In genomic region chr5:72407541-72407940, GRCh38 we compare ENCODE assay signal across 29 cellular contexts.
DNase-seq lines count a peak whose midpoint lies in the region; ATAC-seq, FAIRE-seq and TF ChIP-seq lines count a peak whose summit lies in the region.
"Had no signal": no experiment of that assay in that cellular context is flagged by ENCODE, and none has a peak within 500 bp of the region (broad histone marks: within the 10 kb centered on the region; RNA-seq: fewer than 3 reads in every experiment).

No MANE protein-coding gene starts in this region.

- no peaks in the 10 kb centered on the region for H3K79me2 ChIP-seq in astrocyte (ENCODE audit: insufficient read depth, low read length)

- H2BK15ac ChIP-seq in IMR-90 (ENCODE audit: low read depth, low read length), result 0 out of 3 replicates have a peak overlapping the region, but pooled peaks have one; percentile 58

- H3K56ac ChIP-seq in IMR-90 (ENCODE audit: extremely low read depth, insufficient read depth, low read length), result no peak overlapping the region

- intact Hi-C loops in IMR-90 (cut with micrococcal nuclease), result no loop called here

- H3K9ac ChIP-seq in IMR-90 (ENCODE audit: low read depth, low read length), result no peak overlapping the region
- H3K9ac ChIP-seq in astrocyte (ENCODE audit: low read length), result no peak overlapping the region
- H3K9ac ChIP-seq: BLaER1 had no signal

- H3K4ac ChIP-seq in IMR-90 (ENCODE audit: low read depth, low read length), result no peak overlapping the region

- ATAC-seq in IMR-90 (ENCODE audit: low read depth) (0 out of 2 replicates have a peak, but pooled peaks have one; percentile 8), HG03521 (IDR thresholded peaks at IDR 0.05; ENCODE audit: unreplicated experiment) (no peak)
- ATAC-seq: effector memory CD8-positive, alpha-beta T cell; left lobe of liver had no signal

- no CpG with 5 or more reads among the region's 2 CpGs for WGBS in IMR-90 (ENCODE audit: extremely low coverage in 2 of 2, insufficient read length in 1 of 2), 2 experiments

- no peaks in the 10 kb centered on the region for H3K79me1 ChIP-seq in IMR-90 (ENCODE audit: low read depth in 1 of 2, low read length in 2 of 2)

- H2AFZ ChIP-seq in IMR-90 (replicated peaks; ENCODE audit: low read length, poor library complexity) (no peak overlapping the region), astrocyte (ENCODE audit: low read depth, low read length) (no peak overlapping the region)

- H3K36me3 ChIP-seq in IMR-90 (ENCODE audit: control insufficient read depth, insufficient read depth, low read length), result no peaks in the 10 kb centered on the region
- H3K36me3 ChIP-seq in astrocyte (ENCODE audit: insufficient read depth, low read length), result no peaks in the 10 kb centered on the region
- H3K36me3 ChIP-seq: BLaER1, SJSA1, tibial nerve had no signal

- H3K27me3 Mint-ChIP-seq in astrocyte (ENCODE audit: low read depth, unreplicated experiment), result no peaks in the 10 kb centered on the region

- H3K27me3 ChIP-seq in IMR-90 (ENCODE audit: control insufficient read depth, insufficient read depth, low read length), result no peaks in the 10 kb centered on the region
- H3K27me3 ChIP-seq in astrocyte (ENCODE audit: insufficient read depth, low read length), result no peaks in the 10 kb centered on the region
- H3K27me3 ChIP-seq: BLaER1, SJSA1, tibial nerve had no signal

- H2BK20ac ChIP-seq in IMR-90 (ENCODE audit: low read depth, low read length), result no peak overlapping the region

- H3K18ac ChIP-seq in IMR-90 (ENCODE audit: low read depth, low read length), result no peak overlapping the region

- no peak overlapping the region for H3K4me2 ChIP-seq in IMR-90 (ENCODE audit: low read depth, low read length)
- no peak overlapping the region for H3K4me2 ChIP-seq in astrocyte (ENCODE audit: low read length)
- H3K4me2 ChIP-seq: BLaER1, smooth muscle cell had no signal

- TF ChIP-seq CTCF in IMR-90 (conservative IDR thresholded peaks at IDR 0.05; ENCODE audit: low read depth, low read length) (no peak), astrocyte (IDR thresholded peaks at IDR 0.05; ENCODE audit: insufficient read depth, low read depth, low read length) (no peak)

- H3K27ac Mint-ChIP-seq in astrocyte (ENCODE audit: unreplicated experiment), result peak overlapping the region; percentile 59
- H3K27ac Mint-ChIP-seq: activated naive CD8-positive, alpha-beta T cell; effector memory CD8-positive, alpha-beta T cell; naive B cell had no signal

- TF ChIP-seq RAD21 in IMR-90 (IDR thresholded peaks at IDR 0.05; ENCODE audit: low read length), result no peak

- H3K4me1 Mint-ChIP-seq in astrocyte (ENCODE audit: low read depth, unreplicated experiment), result peaks cover 7% of the 10 kb centered on the region
- H3K4me1 Mint-ChIP-seq: naive B cell had no signal

- H3K9me3 ChIP-seq in IMR-90 (ENCODE audit: control insufficient read depth, insufficient read depth, low read length), result no peaks in the 10 kb centered on the region
- no peaks in the 10 kb centered on the region for H3K9me3 ChIP-seq in astrocyte (ENCODE audit: insufficient read depth, low read depth, low read length)
- H3K9me3 ChIP-seq: SJSA1, tibial nerve had no signal

- no peak overlapping the region for H2AK9ac ChIP-seq in IMR-90 (replicated peaks; ENCODE audit: low read depth, low read length, poor library complexity)

- DNase-seq in AG08395 (ENCODE audit: low spot score), result peak; percentile 28
- peak; percentile 47 for DNase-seq in IMR-90
- no peak for DNase-seq in astrocyte (ENCODE audit: low read depth)
- peak; percentile 26 for DNase-seq in glomerular visceral epithelial cell (ENCODE audit: extremely low spot score)
- no peak for DNase-seq in T-helper 9 cell
- DNase-seq in NCI-H345 treated with DMSO at 0.1 percent for 48 hours (lab: John Stamatoyannopoulos, UW; ENCODE audit: unreplicated experiment), result no peak
- DNase-seq in NCI-H1417 (lab: John Stamatoyannopoulos, UW), result no peak
- DNase-seq: activated CD4-positive, alpha-beta T cell treated with anti-CD3 and anti-CD28 coated beads, Interleukin-2, amount 50 U/mL, for 4 hours; anterior cingulate cortex; effector memory CD8-positive, alpha-beta T cell; GDM1; HCEC 1CT; hypothalamus; KBM-7; naive B cell; NCI-H1694; NCI-H2171; NCI-H510A treated with DMSO at 0.1 percent for 48 hours; nucleus accumbens; stimulated activated CD4-positive, alpha-beta T cell treated with anti-CD3 and anti-CD28 coated beads, Interleukin-1b, Interleukin-23, amount 100 ng/mL, for 48 hours had no signal

- peak overlapping the region; percentile 7; the same call in 1 of the 2 replicates for H2BK120ac ChIP-seq in IMR-90 (ENCODE audit: low read depth, low read length)

- H4K91ac ChIP-seq in IMR-90 (ENCODE audit: insufficient read depth, low read depth, low read length), result no peak overlapping the region

- H3K4me1 ChIP-seq in IMR-90 (ENCODE audit: control insufficient read depth, insufficient read depth, low read length) (peaks cover 9% of the 10 kb centered on the region), astrocyte (ENCODE audit: insufficient read depth, low read length) (peaks cover 7% of the 10 kb centered on the region)
- H3K4me1 ChIP-seq: BLaER1 had no signal

- no TSS peak for BruUV-seq in IMR-90 (replicated peaks; lab: Mats Ljungman, UMichigan)

- in situ Hi-C loops in IMR-90 (cut with MboI; ENCODE audit: low sequenced_read_pairs), result no loop called here

- no peak overlapping the region for H4K8ac ChIP-seq in IMR-90 (ENCODE audit: low read depth in 2 of 2, low read length in 2 of 2)

- no peak for TF ChIP-seq POLR2A in IMR-90 (IDR thresholded peaks at IDR 0.05; ENCODE audit: low read depth, low read length)

- no peaks in the 10 kb centered on the region for H3K36me3 Mint-ChIP-seq in astrocyte (ENCODE audit: low read depth, unreplicated experiment)
- H3K36me3 Mint-ChIP-seq: activated naive CD8-positive, alpha-beta T cell; naive B cell had no signal

- H3K9me1 ChIP-seq in IMR-90 (ENCODE audit: insufficient read depth, low read length), result no peaks in the 10 kb centered on the region

- H3K4me3 ChIP-seq in IMR-90 (ENCODE audit: insufficient read depth, low read depth, low read length), result no peak overlapping the region
- H3K4me3 ChIP-seq in astrocyte (ENCODE audit: insufficient read depth, low read depth, low read length), result no peak overlapping the region
- H3K4me3 ChIP-seq: BLaER1, coronary artery, SJSA1, smooth muscle cell, tibial nerve had no signal

- FAIRE-seq in astrocyte (lab: Jason Lieb, UNC), result no peak
- FAIRE-seq: HTR-8/SVneo had no signal

- CTCF ChIA-PET in IMR-90 (lab: Yijun Ruan, JAX), result no interaction called here

- peak overlapping the region; percentile 27; the same call in 1 of the 2 replicates for H2AK5ac ChIP-seq in IMR-90 (ENCODE audit: low read depth, low read length)

- POLR2A ChIA-PET in IMR-90 (lab: Charles Lee; ENCODE audit: unreplicated experiment), result no interaction called here

- no peak overlapping the region for H4K5ac ChIP-seq in IMR-90 (ENCODE audit: low read depth, low read length)

- H3K9me3 Mint-ChIP-seq in astrocyte (ENCODE audit: unreplicated experiment), result no peaks in the 10 kb centered on the region
- H3K9me3 Mint-ChIP-seq: effector memory CD8-positive, alpha-beta T cell had no signal

- dilution Hi-C loops in IMR-90 (cut with HindIII; ENCODE audit: low sequenced_read_pairs, unreplicated experiment), result no loop called here

- no peak overlapping the region for H2BK5ac ChIP-seq in IMR-90 (ENCODE audit: low read depth, low read length, poor library complexity, severe bottlenecking)

- H4K20me1 ChIP-seq in IMR-90 (ENCODE audit: insufficient read depth, low read length), result no peaks in the 10 kb centered on the region
- H4K20me1 ChIP-seq in astrocyte (ENCODE audit: insufficient read depth, low read length), result no peaks in the 10 kb centered on the region
- H4K20me1 ChIP-seq: BLaER1 had no signal

- no peak overlapping the region for H3K23ac ChIP-seq in IMR-90 (ENCODE audit: low read depth, low read length)

- H3K14ac ChIP-seq in IMR-90 (replicated peaks; ENCODE audit: low read depth, low read length), result no peak overlapping the region

- no peak overlapping the region for H3K4me3 Mint-ChIP-seq in astrocyte (ENCODE audit: unreplicated experiment)
- H3K4me3 Mint-ChIP-seq: activated naive CD8-positive, alpha-beta T cell; effector memory CD8-positive, alpha-beta T cell; naive B cell had no signal

- H3K27ac ChIP-seq in IMR-90 (ENCODE audit: insufficient read depth, low read length), result no peak overlapping the region
- H3K27ac ChIP-seq in astrocyte (ENCODE audit: low read depth, low read length), result no peak overlapping the region
- H3K27ac ChIP-seq: BLaER1, coronary artery, SJSA1, tibial nerve had no signal

TF ChIP-seq in IMR-90, 13 proteins besides CTCF, POLR2A, EP300 and RAD21:
- TF ChIP-seq MAFK (IDR thresholded peaks at IDR 0.05; ENCODE audit: low read depth, low read length) (no peak), CEBPB (IDR thresholded peaks at IDR 0.05; ENCODE audit: low read depth, low read length) (peak; percentile 43; the same call in 1 of the 2 replicates)

Comparison
In these comparisons a context has a peak if more than half of its experiments do, and no peak if none do; other contexts are left out.
1. DNase-seq: peak in AG08395 (single experiment), IMR-90 (single experiment) and glomerular visceral epithelial cell (single experiment); none in astrocyte (single experiment), T-helper 9 cell (single experiment), NCI-H345 treated with DMSO at 0.1 percent for 48 hours (single experiment) and NCI-H1417 (0 of 3).